21 cellular contexts compared by ENCODE assay signal in the genomic region with DNA sequence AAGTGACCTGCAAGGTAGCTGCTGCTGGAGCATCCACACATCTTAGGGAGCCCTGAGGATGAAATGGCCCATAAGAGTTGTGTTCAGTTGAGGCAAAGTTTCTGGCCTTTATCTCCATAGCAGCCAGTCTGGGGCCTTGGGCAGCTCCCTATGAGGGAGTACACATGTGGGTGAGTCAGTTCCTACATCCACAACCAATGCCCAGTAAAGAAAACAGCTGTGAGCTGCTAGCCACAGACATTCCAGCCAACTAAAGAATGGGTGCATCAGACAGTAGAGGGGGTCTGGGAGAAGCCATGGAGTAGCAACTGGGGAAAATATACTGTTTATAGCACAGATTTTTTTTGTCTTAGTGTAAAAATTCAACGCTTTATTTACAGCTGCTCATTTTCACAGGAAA.
A peak's percentile ranks its signal among the peaks of the same experiment; 100 is the strongest.
DNase-seq lines count a peak whose midpoint lies in the region; TF ChIP-seq lines count a peak whose summit lies in the region.
"Had no signal": no experiment of that assay in that cellular context is flagged by ENCODE, and none has a peak within 500 bp of the region (broad histone marks: within the 10 kb centered on the region; RNA-seq: fewer than 3 reads in every experiment).

No MANE protein-coding gene starts in this region.

- in situ Hi-C loops in mammary epithelial cell (cut with MboI; ENCODE audit: low sequenced_read_pairs in 2 of 2) = no loop called here

- no peak overlapping the region for H3K4me3 ChIP-seq in AG04450 (ENCODE audit: low read depth, low read length)
- no peak overlapping the region for H3K4me3 ChIP-seq in mammary epithelial cell (replicated peaks in 1 of 3; ENCODE audit: insufficient read depth in 1 of 3, low read depth in 2 of 3, low read length in 3 of 3)
- no peak overlapping the region for H3K4me3 ChIP-seq in CD4-positive, alpha-beta memory T cell (ENCODE audit: low read length in 2 of 2)
- H3K4me3 ChIP-seq: GM23338, right atrium auricular region had no signal

- no peak overlapping the region for H3K4me2 ChIP-seq in mammary epithelial cell (ENCODE audit: insufficient read depth, low read depth, low read length)
- H3K4me2 ChIP-seq: GM23338 had no signal

- no peaks in the 10 kb centered on the region for H3K79me2 ChIP-seq in mammary epithelial cell (ENCODE audit: insufficient read depth, low read length)

- peaks cover 4% of the 10 kb centered on the region for H3K9me3 ChIP-seq in AG04450 (ENCODE audit: control insufficient read depth, insufficient read depth, low read length)
- H3K9me3 ChIP-seq in mammary epithelial cell (replicated peaks; ENCODE audit: insufficient read depth, low read length) = peaks cover 7% of the 10 kb centered on the region
- no peaks in the 10 kb centered on the region for H3K9me3 ChIP-seq in CD4-positive, alpha-beta memory T cell (ENCODE audit: control insufficient read depth in 1 of 2, low read length in 2 of 2)
- H3K9me3 ChIP-seq: Caco-2, right atrium auricular region had no signal

- BruUV-seq in mammary epithelial cell (replicated peaks; lab: Mats Ljungman, UMichigan) = no TSS peak

- DNase-seq in AG04450 (ENCODE audit: low read depth, low spot score) (peak; percentile 55), LHCN-M2 (ENCODE audit: low read depth) (peak; percentile 96), mammary epithelial cell (peak; percentile 65), iris pigment epithelial cell (ENCODE audit: low read depth) (peak; percentile 92), T-helper 9 cell (no peak), NCI-H1417 treated with DMSO at 0.1 percent for 48 hours (lab: John Stamatoyannopoulos, UW) (no peak), nucleus accumbens (lab: John Stamatoyannopoulos, UW) (no peak)
- no peak for DNase-seq in CD4-positive, alpha-beta memory T cell
- DNase-seq: activated CD8-positive, alpha-beta memory T cell treated with anti-CD3 and anti-CD28 coated beads, Interleukin-2, amount 10 ng/mL, durations not matched to agents 7 days and 5 days; activated naive CD4-positive, alpha-beta T cell; Caco-2; KBM-7; NCI-H187 treated with DMSO at 0.1 percent for 48 hours; NCI-H524; WERI-Rb-1 had no signal

- no peaks in the 10 kb centered on the region for H3K4me1 ChIP-seq in mammary epithelial cell (ENCODE audit: insufficient read depth, low read length)
- H3K4me1 ChIP-seq in CD4-positive, alpha-beta memory T cell (ENCODE audit: insufficient read depth, low read length) = no peaks in the 10 kb centered on the region
- H3K4me1 ChIP-seq: Caco-2, right atrium auricular region had no signal

- CTCF ChIA-PET in AG04450 (lab: Charles Lee) (interaction anchor here (0.5 kb wide), 1 partner anchor 22 kb away, joined by 3 read pairs; no protein-coding TSS in a partner anchor), mammary epithelial cell (lab: Charles Lee; ENCODE audit: low non-redundant PET) (interaction anchor here (0.5 kb wide), 1 partner anchor 116 kb away, joined by 3 read pairs; no protein-coding TSS in a partner anchor)
- CTCF ChIA-PET in CD4-positive, alpha-beta memory T cell (lab: Charles Lee; ENCODE audit: partially characterized antibody) = interaction anchor here (1.5 kb wide), 1 partner anchor 9 kb away, joined by 3 read pairs; no protein-coding TSS in a partner anchor

- no peaks in the 10 kb centered on the region for H3K36me3 ChIP-seq in mammary epithelial cell (ENCODE audit: insufficient read depth, low read length)
- no peaks in the 10 kb centered on the region for H3K36me3 ChIP-seq in CD4-positive, alpha-beta memory T cell (ENCODE audit: insufficient read depth, low read length)
- H3K36me3 ChIP-seq: right atrium auricular region, WERI-Rb-1 had no signal

- no peak overlapping the region for H3K4me3 Mint-ChIP-seq in CD4-positive, alpha-beta memory T cell
- H3K4me3 Mint-ChIP-seq: activated CD8-positive, alpha-beta memory T cell treated with anti-CD3 and anti-CD28 coated beads, Interleukin-2, amount 10 ng/mL, durations not matched to agents 7 days and 5 days; central memory CD8-positive, alpha-beta T cell; GM23338; nephron; stimulated activated effector memory CD8-positive, alpha-beta T cell treated with anti-CD3 and anti-CD28 coated beads, Interleukin-12 subunit alpha, Interleukin-12 subunit beta, amount 100 ng/mL, for 72 hours; type B pancreatic cell had no signal

- H3K27ac ChIP-seq in AG04450 (ENCODE audit: low read depth, low read length) = no peak overlapping the region
- H3K27ac ChIP-seq in mammary epithelial cell (ENCODE audit: insufficient read depth, low read depth, low read length) = no peak overlapping the region
- no peak overlapping the region for H3K27ac ChIP-seq in CD4-positive, alpha-beta memory T cell (ENCODE audit: low read depth, low read length)
- H3K27ac ChIP-seq: right atrium auricular region, WERI-Rb-1 had no signal

- H3K9ac ChIP-seq in mammary epithelial cell (ENCODE audit: insufficient read depth, low read length) = no peak overlapping the region

- H3K27me3 Mint-ChIP-seq in CD4-positive, alpha-beta memory T cell = no peaks in the 10 kb centered on the region
- H3K27me3 Mint-ChIP-seq: activated CD8-positive, alpha-beta memory T cell treated with anti-CD3 and anti-CD28 coated beads, Interleukin-2, amount 10 ng/mL, durations not matched to agents 7 days and 5 days; central memory CD8-positive, alpha-beta T cell; type B pancreatic cell had no signal

- H3K4me1 Mint-ChIP-seq in CD4-positive, alpha-beta memory T cell = no peaks in the 10 kb centered on the region
- H3K4me1 Mint-ChIP-seq: activated CD8-positive, alpha-beta memory T cell treated with anti-CD3 and anti-CD28 coated beads, Interleukin-2, amount 10 ng/mL, durations not matched to agents 7 days and 5 days; central memory CD8-positive, alpha-beta T cell; stimulated activated effector memory CD8-positive, alpha-beta T cell treated with anti-CD3 and anti-CD28 coated beads, Interleukin-12 subunit alpha, Interleukin-12 subunit beta, amount 100 ng/mL, for 72 hours had no signal

- H2AFZ ChIP-seq in mammary epithelial cell (ENCODE audit: low read depth, low read length) = no peak overlapping the region
- H2AFZ ChIP-seq: GM23338 had no signal

- intact Hi-C loops in mammary epithelial cell (cut with micrococcal nuclease) = no loop called here
- intact Hi-C loops in CD4-positive, alpha-beta memory T cell (cut with micrococcal nuclease) = no loop called here

- POLR2A ChIA-PET in AG04450 (lab: Yijun Ruan, JAX) = interaction anchor here (0.6 kb wide), 1 partner anchor 463 kb away, joined by 3 read pairs; no protein-coding TSS in a partner anchor
- POLR2A ChIA-PET in CD4-positive, alpha-beta memory T cell (lab: Charles Lee; ENCODE audit: partially characterized antibody) = no interaction called here

- H3K27me3 ChIP-seq in AG04450 (ENCODE audit: control insufficient read depth, insufficient read depth, low read length) = no peaks in the 10 kb centered on the region
- H3K27me3 ChIP-seq in mammary epithelial cell (ENCODE audit: insufficient read depth, low read length) = peaks cover 1% of the 10 kb centered on the region
- no peaks in the 10 kb centered on the region for H3K27me3 ChIP-seq in CD4-positive, alpha-beta memory T cell (ENCODE audit: insufficient read depth, low read length)
- H3K27me3 ChIP-seq: right atrium auricular region had no signal

- no peaks in the 10 kb centered on the region for H3K36me3 Mint-ChIP-seq in CD4-positive, alpha-beta memory T cell
- H3K36me3 Mint-ChIP-seq: activated CD8-positive, alpha-beta memory T cell treated with anti-CD3 and anti-CD28 coated beads, Interleukin-2, amount 10 ng/mL, durations not matched to agents 7 days and 5 days; stimulated activated effector memory CD8-positive, alpha-beta T cell treated with anti-CD3 and anti-CD28 coated beads, Interleukin-12 subunit alpha, Interleukin-12 subunit beta, amount 100 ng/mL, for 72 hours; type B pancreatic cell had no signal

- TF ChIP-seq CTCF in AG04450 (IDR thresholded peaks at IDR 0.05; ENCODE audit: low read depth, low read length) (peak; percentile 13; the same call in 1 of the 2 replicates), mammary epithelial cell (conservative IDR thresholded peaks at IDR 0.05 in 1 of 2, IDR thresholded peaks at IDR 0.05 in 1 of 2; ENCODE audit: extremely low read depth in 1 of 2, insufficient read depth in 1 of 2, low read depth in 1 of 2, low read length in 2 of 2) (no peak)

- H3K9me3 Mint-ChIP-seq in CD4-positive, alpha-beta memory T cell = peaks cover 0 to 18% (median 13%) of the 10 kb centered on the region in 8 donors

- 88% methylated on average over 1 of the region's 1 CpG for WGBS in mammary epithelial cell (ENCODE audit: low coverage, missing lambda C conversion rate)

- dilution Hi-C loops in mammary epithelial cell (cut with HindIII; ENCODE audit: low sequenced_read_pairs) = no loop called here

- no peak overlapping the region for H3K27ac Mint-ChIP-seq in CD4-positive, alpha-beta memory T cell
- H3K27ac Mint-ChIP-seq: activated CD8-positive, alpha-beta memory T cell treated with anti-CD3 and anti-CD28 coated beads, Interleukin-2, amount 10 ng/mL, durations not matched to agents 7 days and 5 days; GM23338; nephron; stimulated activated effector memory CD8-positive, alpha-beta T cell treated with anti-CD3 and anti-CD28 coated beads, Interleukin-12 subunit alpha, Interleukin-12 subunit beta, amount 100 ng/mL, for 72 hours; type B pancreatic cell had no signal

- no peaks in the 10 kb centered on the region for H4K20me1 ChIP-seq in mammary epithelial cell (ENCODE audit: insufficient read depth, low read length)

Comparison
In these comparisons a context has a peak if more than half of its experiments do, and no peak if none do; other contexts are left out.
1. DNase-seq: peak in AG04450 (single experiment), LHCN-M2 (single experiment), mammary epithelial cell (single experiment) and iris pigment epithelial cell (single experiment); none in T-helper 9 cell (single experiment), NCI-H1417 treated with DMSO at 0.1 percent for 48 hours (single experiment), CD4-positive, alpha-beta memory T cell (0 of 5) and nucleus accumbens (0 of 56).